ENCODE assay signal across 8 cellular contexts in genomic region chr7:142853739-142854504, GRCh38. TPM values are rescaled to one million over a fixed set of nuclear protein-coding genes. Genes with fewer than 3 reads are reported as not detected.
DNase-seq lines count a peak whose midpoint lies in the region; ATAC-seq and TF ChIP-seq lines count a peak whose summit lies in the region.

No MANE protein-coding gene starts in this region.

- ATAC-seq in GM19324 (IDR thresholded peaks at IDR 0.05; ENCODE audit: low FRiP score, unreplicated experiment) (peak; percentile 86), HG03442 (IDR thresholded peaks at IDR 0.05; ENCODE audit: unreplicated experiment) (peak; percentile 76)
- peak; percentile 84 to 85 for ATAC-seq in activated T-cell treated with anti-CD3 and anti-CD28 coated beads, Interleukin-2, amount 50 U/mL, for 4 hours
- peak; percentile 82 to 84 for ATAC-seq in naive thymus-derived CD8-positive, alpha-beta T cell

- H4K20me1 ChIP-seq in fibroblast of lung (ENCODE audit: control insufficient read depth, extremely low read depth, insufficient read depth, low read length), result no peaks in the 10 kb centered on the region

- H3K36me3 ChIP-seq in fibroblast of lung (ENCODE audit: control insufficient read depth, insufficient read depth, low read length), result no peaks in the 10 kb centered on the region

- H3K9me3 ChIP-seq in fibroblast of lung (ENCODE audit: control insufficient read depth, insufficient read depth, low read depth, low read length), result no peaks in the 10 kb centered on the region

- H3K27me3 ChIP-seq in fibroblast of lung (ENCODE audit: control insufficient read depth, insufficient read depth, low read length), result peaks cover 2% of the 10 kb centered on the region

- POLR2A ChIA-PET in naive thymus-derived CD8-positive, alpha-beta T cell (lab: Charles Lee), result interaction anchor here (0.6 to 3.6 kb wide), 11 partner anchors 8 to 551 kb away, joined by 3 to 25 read pairs (median 6); no protein-coding TSS in a partner anchor

- peaks cover 25% of the 10 kb centered on the region for H3K4me1 Mint-ChIP-seq in activated T-cell treated with anti-CD3 and anti-CD28 coated beads, Interleukin-2, amount 50 U/mL, for 4 hours (ENCODE audit: low read depth)
- H3K4me1 Mint-ChIP-seq in naive thymus-derived CD8-positive, alpha-beta T cell, result peaks cover 12 to 25% (median 21%) of the 10 kb centered on the region in 4 donors
- H3K4me1 Mint-ChIP-seq in stimulated activated naive CD8-positive, alpha-beta T cell treated with anti-CD3 and anti-CD28 coated beads, Interleukin-15, Interleukin-2, amounts not matched to agents 100 ng/mL and 50 ng/mL, for 24 hours (ENCODE audit: low read depth), result peaks cover 12% of the 10 kb centered on the region

- H3K9me3 Mint-ChIP-seq in activated T-cell treated with anti-CD3 and anti-CD28 coated beads, Interleukin-2, amount 50 U/mL, for 4 hours, result no peaks in the 10 kb centered on the region
- H3K9me3 Mint-ChIP-seq in naive thymus-derived CD8-positive, alpha-beta T cell, result no peaks in the 10 kb centered on the region
- H3K9me3 Mint-ChIP-seq in stimulated activated naive CD8-positive, alpha-beta T cell treated with anti-CD3 and anti-CD28 coated beads, Interleukin-15, Interleukin-2, amounts not matched to agents 100 ng/mL and 50 ng/mL, for 24 hours, result no peaks in the 10 kb centered on the region

- H3K27me3 Mint-ChIP-seq in activated T-cell treated with anti-CD3 and anti-CD28 coated beads, Interleukin-2, amount 50 U/mL, for 4 hours (ENCODE audit: low read depth), result peaks cover 4% of the 10 kb centered on the region
- peaks cover 0 to 3% (median 0%) of the 10 kb centered on the region in 5 donors for H3K27me3 Mint-ChIP-seq in naive thymus-derived CD8-positive, alpha-beta T cell
- H3K27me3 Mint-ChIP-seq in stimulated activated naive CD8-positive, alpha-beta T cell treated with anti-CD3 and anti-CD28 coated beads, Interleukin-15, Interleukin-2, amounts not matched to agents 100 ng/mL and 50 ng/mL, for 24 hours, result no peaks in the 10 kb centered on the region

- no peaks in the 10 kb centered on the region for H3K79me2 ChIP-seq in fibroblast of lung (ENCODE audit: control insufficient read depth, insufficient read depth, low read length)

- no peak overlapping the region for H3K9ac ChIP-seq in fibroblast of lung (ENCODE audit: insufficient read depth, low read length)

- no peak overlapping the region for H3K27ac ChIP-seq in fibroblast of lung (ENCODE audit: insufficient read depth, low read length)

- H3K4me3 Mint-ChIP-seq in activated T-cell treated with anti-CD3 and anti-CD28 coated beads, Interleukin-2, amount 50 U/mL, for 4 hours, result peak overlapping the region; percentile 89
- peak overlapping the region; percentile 89 to 99 (median 96) for H3K4me3 Mint-ChIP-seq in naive thymus-derived CD8-positive, alpha-beta T cell
- H3K4me3 Mint-ChIP-seq in stimulated activated naive CD8-positive, alpha-beta T cell treated with anti-CD3 and anti-CD28 coated beads, Interleukin-15, Interleukin-2, amounts not matched to agents 100 ng/mL and 50 ng/mL, for 24 hours, result peak overlapping the region; percentile 95

- peak overlapping the region; percentile 56 to 73 (median 65) for H3K4me3 ChIP-seq in fibroblast of lung (replicated peaks in 1 of 4; ENCODE audit: control extremely low read depth in 1 of 4, insufficient read depth in 1 of 4, low read depth in 3 of 4, low read length in 4 of 4)

- peak; percentile 79 to 82 for TF ChIP-seq CTCF in fibroblast of lung (conservative IDR thresholded peaks at IDR 0.05 in 1 of 2, IDR thresholded peaks at IDR 0.05 in 1 of 2; ENCODE audit: low read depth in 1 of 2, low read length in 2 of 2)

- peak overlapping the region; percentile 33 to 94 (median 88) for H3K27ac Mint-ChIP-seq in naive thymus-derived CD8-positive, alpha-beta T cell
- H3K27ac Mint-ChIP-seq in stimulated activated naive CD8-positive, alpha-beta T cell treated with anti-CD3 and anti-CD28 coated beads, Interleukin-15, Interleukin-2, amounts not matched to agents 100 ng/mL and 50 ng/mL, for 24 hours, result peak overlapping the region; percentile 61

- DNase-seq in CD1c-positive myeloid dendritic cell (ENCODE audit: extremely low spot score) (peak; percentile 89), OCI-M1 (lab: John Stamatoyannopoulos, UW) (peak; percentile 81), fibroblast of lung (ENCODE audit: low read depth in 2 of 2) (peak; percentile 53 to 63)
- peak; percentile 51 for DNase-seq in activated T-cell treated with anti-CD3 and anti-CD28 coated beads, Interleukin-2, amount 50 U/mL, for 4 hours
- peak; percentile 42 to 81 (median 62) for DNase-seq in naive thymus-derived CD8-positive, alpha-beta T cell

- H3K4me1 ChIP-seq in fibroblast of lung (ENCODE audit: control insufficient read depth, extremely low read depth, insufficient read depth, low read length), result no peaks in the 10 kb centered on the region

- H3K36me3 Mint-ChIP-seq in activated T-cell treated with anti-CD3 and anti-CD28 coated beads, Interleukin-2, amount 50 U/mL, for 4 hours (ENCODE audit: insufficient read depth), result no peaks in the 10 kb centered on the region
- no peaks in the 10 kb centered on the region for H3K36me3 Mint-ChIP-seq in naive thymus-derived CD8-positive, alpha-beta T cell
- H3K36me3 Mint-ChIP-seq in stimulated activated naive CD8-positive, alpha-beta T cell treated with anti-CD3 and anti-CD28 coated beads, Interleukin-15, Interleukin-2, amounts not matched to agents 100 ng/mL and 50 ng/mL, for 24 hours (ENCODE audit: low read depth), result no peaks in the 10 kb centered on the region

- peak overlapping the region; percentile 88 for H2AFZ ChIP-seq in fibroblast of lung (ENCODE audit: low read length)

- peak overlapping the region; percentile 94 for H3K4me2 ChIP-seq in fibroblast of lung (ENCODE audit: extremely low read depth, insufficient read depth, low read length)

RNA-seq across cellular contexts. Expression of gene EPHB6, which starts 1.0 kb away (rescaled TPM):
- 1 to 10 TPM; 6.7 to 8.3 (median 8.0) TPM for total RNA-seq in activated T-cell treated with anti-CD3 and anti-CD28 coated beads, Interleukin-2, amount 50 U/mL, for 4 hours
- 4.3 and 6.7 TPM in 2 replicates for total RNA-seq in fibroblast of lung
- 1.1 and 2.9 TPM in 2 replicates for polyA plus RNA-seq in fibroblast of lung
- polyA plus RNA-seq in fibroblast of lung (2012), result 1.5 and 4.9 TPM in 2 replicates
- 9.9 and 13.2 TPM in 2 replicates for polyA minus RNA-seq in fibroblast of lung (ENCODE audit: low replicate concordance)
- total RNA-seq in naive thymus-derived CD8-positive, alpha-beta T cell, result 10 to 100 TPM; 48.6 to 57.4 TPM
- polyA plus RNA-seq in naive thymus-derived CD8-positive, alpha-beta T cell, result 10 to 100 TPM; 10.2 to 23.3 (median 10.2) TPM

RNA-seq across cellular contexts. Expression of gene TRPV6, which starts 31.6 kb away (rescaled TPM):
- total RNA-seq in activated T-cell treated with anti-CD3 and anti-CD28 coated beads, Interleukin-2, amount 50 U/mL, for 4 hours, result not detected
- total RNA-seq in fibroblast of lung, result not detected in 2 replicates
- polyA plus RNA-seq in fibroblast of lung, result not detected in 2 replicates
- polyA plus RNA-seq in fibroblast of lung (2012), result 0.05 TPM in 1 of 2 replicates, not detected in the other
- not detected in 2 replicates for polyA minus RNA-seq in fibroblast of lung (ENCODE audit: low replicate concordance)
- not detected for total RNA-seq in naive thymus-derived CD8-positive, alpha-beta T cell
- polyA plus RNA-seq in naive thymus-derived CD8-positive, alpha-beta T cell, result under 1 TPM in 1 of 3 donors, not detected in 2; 0.08 TPM
